8 cellular contexts compared by ENCODE assay signal in the genomic region with DNA sequence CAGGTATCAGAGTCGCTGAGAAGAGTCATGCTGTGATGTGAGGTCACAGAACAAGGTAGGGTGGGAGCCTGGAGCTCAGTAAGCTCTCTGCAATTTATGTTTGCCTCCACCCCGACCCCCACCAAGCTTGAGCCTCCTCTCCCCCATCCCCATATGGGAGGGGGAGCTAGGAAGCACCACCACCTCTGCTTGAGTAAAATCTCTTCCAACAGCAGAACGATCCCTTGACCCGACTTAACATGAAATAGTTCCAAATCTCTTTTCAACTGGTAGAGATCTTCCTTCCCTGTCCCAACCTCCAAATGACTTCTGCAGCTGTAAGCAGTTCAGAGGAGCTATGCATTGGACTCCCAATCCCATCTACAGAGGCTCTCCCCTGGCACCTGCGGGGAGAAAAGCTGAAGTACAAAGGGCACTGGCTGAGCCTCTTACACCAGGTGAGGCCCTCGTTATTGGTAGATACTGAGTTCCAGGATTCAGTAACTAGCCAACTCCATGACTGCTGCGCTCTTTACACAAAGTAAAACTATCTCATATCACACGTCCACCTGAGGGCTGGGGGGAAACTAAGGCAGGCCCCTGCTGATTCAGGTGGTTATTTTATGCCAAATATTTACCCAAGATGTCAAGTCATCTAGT. TPM values are rescaled to one million over a fixed set of nuclear protein-coding genes. Genes with fewer than 3 reads are reported as not detected.
A peak's percentile ranks its signal among the peaks of the same experiment; 100 is the strongest.
DNase-seq lines count a peak whose midpoint lies in the region; ATAC-seq and TF ChIP-seq lines count a peak whose summit lies in the region.

No MANE protein-coding gene starts in this region.

- ATAC-seq in GM18505 (IDR thresholded peaks at IDR 0.05; ENCODE audit: unreplicated experiment) (no peak), HG02571 (IDR thresholded peaks at IDR 0.05; ENCODE audit: unreplicated experiment) (no peak)

- peak; percentile 77 for TF ChIP-seq POLR2A in GM18505 (IDR thresholded peaks at IDR 0.05; ENCODE audit: borderline replicate concordance, extremely low read depth, insufficient read depth, insufficient read length)

- DNase-seq in OCI-M1 (lab: John Stamatoyannopoulos, UW) (peak; percentile 60), cerebellar cortex (ENCODE audit: low spot score) (peak; percentile 63), myocyte (ENCODE audit: low read depth) (peak; percentile 38), midbrain (lab: John Stamatoyannopoulos, UW) (no peak), NCI-H1436 (lab: John Stamatoyannopoulos, UW) (no peak), T-helper 9 cell (no peak)

RNA-seq across cellular contexts. Expression of a gene that starts 3.4 kb away (rescaled TPM):
- total RNA-seq in myocyte: 1,458 and 1,934 TPM in 2 replicates
- 4,670 TPM for polyA plus RNA-seq in myocyte (2012)

RNA-seq across cellular contexts. Expression of a gene that starts 19.0 kb away (rescaled TPM):
- total RNA-seq in myocyte: 1.5 and 3.0 TPM in 2 replicates
- 4.4 TPM for polyA plus RNA-seq in myocyte (2012)

RNA-seq across cellular contexts. Expression of a gene that starts 43.0 kb away (rescaled TPM):
- 29.3 and 44.2 TPM in 2 replicates for total RNA-seq in myocyte
- polyA plus RNA-seq in myocyte (2012): 28.0 TPM

Comparison
In these comparisons a context has a peak if more than half of its experiments do, and no peak if none do; other contexts are left out.
1. DNase-seq: peak in OCI-M1 (single experiment), cerebellar cortex (single experiment) and myocyte (single experiment); none in midbrain (single experiment), NCI-H1436 (single experiment) and T-helper 9 cell (single experiment).